ENCODE assay signal across 8 cellular contexts in the genomic region with DNA sequence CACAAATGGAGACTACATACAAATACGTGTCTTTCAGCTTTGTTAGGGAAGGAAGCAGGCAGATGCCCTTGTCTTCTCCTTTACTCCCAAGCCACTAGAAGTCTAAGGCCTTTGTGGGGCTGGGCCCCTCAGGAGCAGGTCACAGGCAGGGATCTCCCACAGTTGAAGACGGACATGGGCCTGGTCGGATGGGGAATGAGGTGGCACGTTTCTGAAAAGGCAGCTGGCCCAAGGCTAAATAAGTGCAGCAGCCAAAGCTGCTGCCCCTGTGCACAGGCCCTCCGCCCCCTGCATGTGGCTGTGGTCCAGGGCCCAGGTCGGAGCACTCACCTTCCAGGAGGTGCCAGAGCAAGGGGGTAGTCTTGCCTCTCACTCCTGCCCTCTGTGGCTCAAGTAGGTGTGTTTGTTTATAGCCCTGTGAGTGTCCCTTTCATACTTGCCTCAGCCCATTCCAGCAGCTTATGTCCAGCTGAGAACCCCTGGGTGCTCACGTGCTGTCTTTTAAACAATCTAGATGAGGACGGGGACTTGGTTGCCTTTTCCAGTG. TPM values are rescaled to one million over a fixed set of nuclear protein-coding genes. Genes with fewer than 3 reads are reported as not detected.
DNase-seq lines count a peak whose midpoint lies in the region; ATAC-seq, FAIRE-seq and TF ChIP-seq lines count a peak whose summit lies in the region.

No MANE protein-coding gene starts in this region.

- H3K4me1 Mint-ChIP-seq in activated CD8-positive, alpha-beta memory T cell treated with anti-CD3 and anti-CD28 coated beads, Interleukin-2, amount 10 ng/mL, durations not matched to agents 7 days and 5 days: peaks cover 51% of the 10 kb centered on the region

- no peak for TF ChIP-seq CTCF in adrenal gland (IDR thresholded peaks at IDR 0.05)
- no peak for TF ChIP-seq CTCF in HepG2 (CRISPR knock-in tag; IDR thresholded peaks at IDR 0.05)
- no peak for TF ChIP-seq CTCF in testis (IDR thresholded peaks at IDR 0.05)

- H3K4me1 ChIP-seq in adrenal gland (replicated peaks in 1 of 2): peaks cover 62 to 82% of the 10 kb centered on the region in 2 donors
- H3K4me1 ChIP-seq in HepG2 (ENCODE audit: insufficient read depth, low read length): peaks cover 87% of the 10 kb centered on the region
- peaks cover 56% of the 10 kb centered on the region for H3K4me1 ChIP-seq in testis

- H3K27me3 Mint-ChIP-seq in activated CD8-positive, alpha-beta memory T cell treated with anti-CD3 and anti-CD28 coated beads, Interleukin-2, amount 10 ng/mL, durations not matched to agents 7 days and 5 days: no peaks in the 10 kb centered on the region

- peak overlapping the region; percentile 97 for H3K27ac Mint-ChIP-seq in activated CD8-positive, alpha-beta memory T cell treated with anti-CD3 and anti-CD28 coated beads, Interleukin-2, amount 10 ng/mL, durations not matched to agents 7 days and 5 days

- POLR2A ChIA-PET in HepG2 (lab: Yijun Ruan, JAX): interaction anchor here (0.6 to 1.8 kb wide), 12 partner anchors 8 to 90 kb away, joined by 3 to 11 read pairs (median 4); partner anchors contain the start of genes MGAT4B and MRNIP
- POLR2A ChIA-PET in HEK293T (lab: Yijun Ruan, JAX): interaction anchor here (0.6 to 1.6 kb wide), 2 partner anchors 11 to 47 kb away, joined by 4 read pairs; no protein-coding TSS in a partner anchor

- BruUV-seq in HepG2 (replicated peaks; lab: Mats Ljungman, UMichigan): no TSS peak

- H3K36me3 Mint-ChIP-seq in activated CD8-positive, alpha-beta memory T cell treated with anti-CD3 and anti-CD28 coated beads, Interleukin-2, amount 10 ng/mL, durations not matched to agents 7 days and 5 days: peaks cover 40% of the 10 kb centered on the region

- H3K36me3 ChIP-seq in adrenal gland (replicated peaks in 1 of 2) (peaks cover 0 to 53% of the 10 kb centered on the region in 2 donors), HepG2 (replicated peaks in 1 of 2; ENCODE audit: control insufficient read depth in 1 of 2, insufficient read depth in 2 of 2, low read length in 2 of 2) (peaks cover 17 to 36% of the 10 kb centered on the region in 2 experiments), testis (ENCODE audit: low read depth, missing control alignments) (no peaks in the 10 kb centered on the region)

- peaks cover 49% of the 10 kb centered on the region for H3K79me2 ChIP-seq in HepG2 (ENCODE audit: insufficient read depth, low read length)

- CTCF ChIA-PET in activated CD8-positive, alpha-beta memory T cell treated with anti-CD3 and anti-CD28 coated beads, Interleukin-2, amount 10 ng/mL, durations not matched to agents 7 days and 5 days (lab: Charles Lee): interaction anchor here (0.7 to 1.5 kb wide), 4 partner anchors 20 to 164 kb away, joined by 3 to 6 read pairs (median 4); partner anchors contain the start of gene LTC4S
- CTCF ChIA-PET in HepG2 (lab: Yijun Ruan, JAX; ENCODE audit: low intra/inter-chr PET ratio, low total read pairs) (no interaction called here), HEK293T (lab: Yijun Ruan, JAX) (interaction anchor here (0.6 kb wide), 1 partner anchor 1337 kb away, joined by 3 read pairs; no protein-coding TSS in a partner anchor)

- H3K27ac ChIP-seq in adrenal gland (peak overlapping the region in 4 of 5 donors; percentile 42 to 100 (median 99)), HepG2 (ENCODE audit: extremely low read length, insufficient read depth, low read length) (peak overlapping the region; percentile 99), testis (peak overlapping the region; percentile 100)

- 9 to 35% (median 28%) methylated on average over 6 to 8 of the region's 8 CpGs for WGBS in adrenal gland, 4 donors
- 64% methylated on average over 7 of the region's 8 CpGs for WGBS in HepG2 (ENCODE audit: low lambda C conversion rate)
- 38 to 43% methylated on average over 5 to 8 of the region's 8 CpGs for WGBS in testis, 2 donors

- TF ChIP-seq POLR2A in adrenal gland (IDR thresholded peaks at IDR 0.05): peak in 1 of 2 donors; percentile 29
- no peak; a peak in 2 of 4 replicates for TF ChIP-seq POLR2A in HepG2 (IDR thresholded peaks at IDR 0.05; ENCODE audit: insufficient read depth in 1 of 2, low read depth in 2 of 2, low read length in 2 of 2)
- TF ChIP-seq POLR2A in testis (IDR thresholded peaks at IDR 0.05): no peak

- TF ChIP-seq EP300 in HepG2 (IDR thresholded peaks at IDR 0.05; ENCODE audit: low read depth in 2 of 2, low read length in 2 of 2) (no peak), HepG2 (CRISPR knock-in tag; IDR thresholded peaks at IDR 0.05; ENCODE audit: borderline replicate concordance) (no peak)

- in situ Hi-C loops in HepG2 (cut with HindIII; ENCODE audit: extremely low pct_ligation_motif_present, low pct_unique_long_range_greater_than_20kb): no loop called here

- H2AFZ ChIP-seq in HepG2 (ENCODE audit: low read length): no peak overlapping the region

- H3K9me3 ChIP-seq in adrenal gland (replicated peaks in 1 of 3) (no peaks in the 10 kb centered on the region), HepG2 (ENCODE audit: low read length) (no peaks in the 10 kb centered on the region), testis (no peaks in the 10 kb centered on the region)

- peak overlapping the region; percentile 92 for H3K4me2 ChIP-seq in HepG2 (ENCODE audit: low read depth, low read length)

- H3K27me3 ChIP-seq in adrenal gland (no peaks in the 10 kb centered on the region), HepG2 (ENCODE audit: control insufficient read depth in 1 of 2, insufficient read depth in 2 of 2, low read length in 2 of 2) (no peaks in the 10 kb centered on the region), testis (no peaks in the 10 kb centered on the region)

- ATAC-seq in activated CD8-positive, alpha-beta memory T cell treated with anti-CD3 and anti-CD28 coated beads, Interleukin-2, amount 10 ng/mL, durations not matched to agents 7 days and 5 days: no peak
- ATAC-seq in HepG2: no peak

- H3K4me3 ChIP-seq in adrenal gland: peak overlapping the region in 3 of 4 donors; percentile 50 to 99 (median 81)
- peak overlapping the region; percentile 97 to 99 (median 99) for H3K4me3 ChIP-seq in HepG2 (replicated peaks in 1 of 3; ENCODE audit: insufficient read depth in 1 of 3, low read depth in 2 of 3, low read length in 3 of 3)
- H3K4me3 ChIP-seq in testis: peak overlapping the region; percentile 99 to 100

- H3K9ac ChIP-seq in HepG2 (ENCODE audit: insufficient read depth, low read depth, low read length): peak overlapping the region; percentile 100

- no peak for DNase-seq in activated CD8-positive, alpha-beta memory T cell treated with anti-CD3 and anti-CD28 coated beads, Interleukin-2, amount 10 ng/mL, durations not matched to agents 7 days and 5 days
- DNase-seq in activated CD8-positive, alpha-beta memory T cell treated with anti-CD3 and anti-CD28 coated beads, Interleukin-2, amount 50 U/mL, for 48 hours: no peak
- peak in 4 of 7 donors; percentile 25 to 40 (median 36) for DNase-seq in adrenal gland
- DNase-seq in HepG2 (ENCODE audit: low spot score): no peak
- no peak for DNase-seq in testis
- no peak for DNase-seq in NCI-H82 (lab: John Stamatoyannopoulos, UW)
- no peak for DNase-seq in MV-4-11 (lab: John Stamatoyannopoulos, UW)
- DNase-seq in HEK293T (ENCODE audit: extremely low spot score): no peak

- H3K4me3 Mint-ChIP-seq in activated CD8-positive, alpha-beta memory T cell treated with anti-CD3 and anti-CD28 coated beads, Interleukin-2, amount 10 ng/mL, durations not matched to agents 7 days and 5 days: peak overlapping the region; percentile 92

- FAIRE-seq in HepG2 (lab: Jason Lieb, UNC): no peak

- no peaks in the 10 kb centered on the region for H3K9me3 Mint-ChIP-seq in activated CD8-positive, alpha-beta memory T cell treated with anti-CD3 and anti-CD28 coated beads, Interleukin-2, amount 10 ng/mL, durations not matched to agents 7 days and 5 days (ENCODE audit: low read depth)

- intact Hi-C loops in adrenal gland (cut with DNase I) (loop anchor here in 1 of 2 donors (10.0 kb wide), 1 partner anchor 82 kb away; the partner anchor contains the start of gene TBC1D9B), HepG2 (cut with micrococcal nuclease; ENCODE audit: unreplicated experiment) (no loop called here), testis (cut with DNase I; ENCODE audit: low total_unique reads) (no loop called here)

- H4K20me1 ChIP-seq in HepG2 (ENCODE audit: insufficient read depth, low read length): peaks cover 51% of the 10 kb centered on the region

- no peak for TF ChIP-seq RAD21 in HepG2 (CRISPR knock-in tag; IDR thresholded peaks at IDR 0.05)

RNA-seq across cellular contexts. Expression of gene SQSTM1, which starts 1.8 kb away (rescaled TPM):
- 100 to 1,000 TPM; 130 to 198 TPM for total RNA-seq in activated CD8-positive, alpha-beta memory T cell treated with anti-CD3 and anti-CD28 coated beads, Interleukin-2, amount 10 ng/mL, durations not matched to agents 7 days and 5 days
- total RNA-seq in adrenal gland: 1,000 to 10,000 TPM in 3 of 8 donors, 100 to 1,000 TPM in 5; 521 to 2,312 (median 919) TPM
- 100 to 1,000 TPM; 258 to 312 (median 292) TPM for polyA plus RNA-seq in adrenal gland
- 160 and 161 TPM in 2 replicates for total RNA-seq in HepG2 (2016; rRNA removed; fragmentation: Illumina TruSeq; extraction: Trizol)
- 45.2 and 49.8 TPM in 2 replicates for total RNA-seq in HepG2 (2016; cell fraction: cytosol; rRNA removed; fragmentation: Illumina TruSeq; extraction: Trizol; ENCODE audit: low read depth)
- total RNA-seq in HepG2 (2016; cell fraction: insoluble cytoplasmic fraction; rRNA removed; fragmentation: Illumina TruSeq; extraction: Trizol): 158 and 162 TPM in 2 replicates
- total RNA-seq in HepG2 (2016; cell fraction: membrane; rRNA removed; fragmentation: Illumina TruSeq; extraction: Trizol): 63.1 and 66.1 TPM in 2 replicates
- 98.3 and 116 TPM in 2 replicates for total RNA-seq in HepG2 (2016; cell fraction: nucleus; rRNA removed; fragmentation: Illumina TruSeq; extraction: Trizol)
- 90.9 and 126 TPM in 2 replicates for polyA plus RNA-seq in HepG2 (2011; rRNA removed)
- polyA plus RNA-seq in HepG2 (2011; cell fraction: cytosol; rRNA removed): 81.2 and 85.2 TPM in 2 replicates
- 240 and 268 TPM in 2 replicates for polyA plus RNA-seq in HepG2 (2011; cell fraction: nucleus; rRNA removed)
- polyA plus RNA-seq in HepG2 (2012): 80.8 and 157 TPM in 2 replicates
- 43.0 and 45.0 TPM in 2 replicates for polyA plus RNA-seq in HepG2 (2016; cell fraction: cytosol; fragmentation: Illumina TruSeq; extraction: Trizol; ENCODE audit: low read depth)
- 179 and 191 TPM in 2 replicates for polyA plus RNA-seq in HepG2 (2016; cell fraction: insoluble cytoplasmic fraction; fragmentation: Illumina TruSeq; extraction: Trizol; ENCODE audit: low read depth)
- polyA plus RNA-seq in HepG2 (2016; cell fraction: membrane; fragmentation: Illumina TruSeq; extraction: Trizol; ENCODE audit: low read depth): 48.5 and 49.4 TPM in 2 replicates
- polyA plus RNA-seq in HepG2 (2016; cell fraction: nucleus; fragmentation: Illumina TruSeq; extraction: Trizol; ENCODE audit: insufficient read depth, low read depth): 190 and 194 TPM in 2 replicates
- polyA minus RNA-seq in HepG2 (2011; rRNA and poly(A)+ RNA removed; ENCODE audit: low replicate concordance): 245 and 268 TPM in 2 replicates
- polyA minus RNA-seq in HepG2 (2011; cell fraction: cytosol; rRNA and poly(A)+ RNA removed): 106 and 114 TPM in 2 replicates
- 238 and 284 TPM in 2 replicates for polyA minus RNA-seq in HepG2 (2011; cell fraction: nucleus; rRNA and poly(A)+ RNA removed)
- 100 to 1,000 TPM; 192 to 255 TPM for total RNA-seq in testis
- 165 TPM for polyA plus RNA-seq in testis (ENCODE audit: insufficient read depth, low read depth, low replicate concordance)

RNA-seq across cellular contexts. Expression of gene MGAT4B, which starts 15.9 kb away (rescaled TPM):
- total RNA-seq in activated CD8-positive, alpha-beta memory T cell treated with anti-CD3 and anti-CD28 coated beads, Interleukin-2, amount 10 ng/mL, durations not matched to agents 7 days and 5 days: 100 to 1,000 TPM; 100 to 116 TPM
- total RNA-seq in adrenal gland: 100 to 1,000 TPM in 7 of 8 donors, 10 to 100 TPM in 1; 93.3 to 242 (median 223) TPM
- polyA plus RNA-seq in adrenal gland: 100 to 1,000 TPM in 2 of 3 donors, 10 to 100 TPM in 1; 80.5 to 192 (median 122) TPM
- 69.2 and 93.5 TPM in 2 replicates for total RNA-seq in HepG2 (2016; rRNA removed; fragmentation: Illumina TruSeq; extraction: Trizol)
- 62.1 and 64.9 TPM in 2 replicates for total RNA-seq in HepG2 (2016; cell fraction: cytosol; rRNA removed; fragmentation: Illumina TruSeq; extraction: Trizol; ENCODE audit: low read depth)
- total RNA-seq in HepG2 (2016; cell fraction: insoluble cytoplasmic fraction; rRNA removed; fragmentation: Illumina TruSeq; extraction: Trizol): 62.4 and 88.8 TPM in 2 replicates
- 158 and 164 TPM in 2 replicates for total RNA-seq in HepG2 (2016; cell fraction: membrane; rRNA removed; fragmentation: Illumina TruSeq; extraction: Trizol)
- 79.6 and 99.8 TPM in 2 replicates for total RNA-seq in HepG2 (2016; cell fraction: nucleus; rRNA removed; fragmentation: Illumina TruSeq; extraction: Trizol)
- polyA plus RNA-seq in HepG2 (2011; rRNA removed): 130 and 170 TPM in 2 replicates
- polyA plus RNA-seq in HepG2 (2011; cell fraction: cytosol; rRNA removed): 134 and 140 TPM in 2 replicates
- 514 and 596 TPM in 2 replicates for polyA plus RNA-seq in HepG2 (2011; cell fraction: nucleus; rRNA removed)
- polyA plus RNA-seq in HepG2 (2012): 117 and 181 TPM in 2 replicates
- polyA plus RNA-seq in HepG2 (2016; cell fraction: cytosol; fragmentation: Illumina TruSeq; extraction: Trizol; ENCODE audit: low read depth): 82.9 and 88.8 TPM in 2 replicates
- 78.6 and 97.2 TPM in 2 replicates for polyA plus RNA-seq in HepG2 (2016; cell fraction: insoluble cytoplasmic fraction; fragmentation: Illumina TruSeq; extraction: Trizol; ENCODE audit: low read depth)
- polyA plus RNA-seq in HepG2 (2016; cell fraction: membrane; fragmentation: Illumina TruSeq; extraction: Trizol; ENCODE audit: low read depth): 156 and 172 TPM in 2 replicates
- polyA plus RNA-seq in HepG2 (2016; cell fraction: nucleus; fragmentation: Illumina TruSeq; extraction: Trizol; ENCODE audit: insufficient read depth, low read depth): 171 and 174 TPM in 2 replicates
- polyA minus RNA-seq in HepG2 (2011; rRNA and poly(A)+ RNA removed; ENCODE audit: low replicate concordance): 166 and 188 TPM in 2 replicates
- 100 and 102 TPM in 2 replicates for polyA minus RNA-seq in HepG2 (2011; cell fraction: cytosol; rRNA and poly(A)+ RNA removed)
- polyA minus RNA-seq in HepG2 (2011; cell fraction: nucleus; rRNA and poly(A)+ RNA removed): 118 and 140 TPM in 2 replicates
- total RNA-seq in testis: 100 to 1,000 TPM; 149 to 152 TPM
- polyA plus RNA-seq in testis (ENCODE audit: insufficient read depth, low read depth, low replicate concordance): 67.9 TPM

RNA-seq across cellular contexts. Expression of gene LTC4S, which starts 28.7 kb away (rescaled TPM):
- total RNA-seq in activated CD8-positive, alpha-beta memory T cell treated with anti-CD3 and anti-CD28 coated beads, Interleukin-2, amount 10 ng/mL, durations not matched to agents 7 days and 5 days: 1 to 10 TPM in 1 of 2 experiments, under 1 TPM in 1; 0.91 to 1.5 TPM
- total RNA-seq in adrenal gland (100 to 1,000 TPM in 1 of 8 donors, 10 to 100 TPM in 7; 10.2 to 205 (median 27.0) TPM), HepG2 (2016; rRNA removed; fragmentation: Illumina TruSeq; extraction: Trizol) (0.35 TPM in 1 of 2 replicates, not detected in the other), testis (10 to 100 TPM in 1 of 2 donors, 1 to 10 TPM in 1; 3.7 to 10.3 TPM)
- polyA plus RNA-seq in adrenal gland (10 to 100 TPM in 2 of 3 donors, not detected in 1; 24.1 to 44.4 TPM), HepG2 (2011; rRNA removed) (not detected in 2 replicates), testis (ENCODE audit: insufficient read depth, low read depth, low replicate concordance) (4.8 TPM)
- total RNA-seq in HepG2 (2016; cell fraction: cytosol; rRNA removed; fragmentation: Illumina TruSeq; extraction: Trizol; ENCODE audit: low read depth): not detected in 2 replicates
- total RNA-seq in HepG2 (2016; cell fraction: insoluble cytoplasmic fraction; rRNA removed; fragmentation: Illumina TruSeq; extraction: Trizol): 0.30 TPM in 1 of 2 replicates, not detected in the other
- not detected in 2 replicates for total RNA-seq in HepG2 (2016; cell fraction: membrane; rRNA removed; fragmentation: Illumina TruSeq; extraction: Trizol)
- total RNA-seq in HepG2 (2016; cell fraction: nucleus; rRNA removed; fragmentation: Illumina TruSeq; extraction: Trizol): 0.56 TPM in 1 of 2 replicates, not detected in the other
- not detected in 2 replicates for polyA plus RNA-seq in HepG2 (2011; cell fraction: cytosol; rRNA removed)
- 0.78 and 0.82 TPM in 2 replicates for polyA plus RNA-seq in HepG2 (2011; cell fraction: nucleus; rRNA removed)
- not detected in 2 replicates for polyA plus RNA-seq in HepG2 (2012)
- polyA plus RNA-seq in HepG2 (2016; cell fraction: cytosol; fragmentation: Illumina TruSeq; extraction: Trizol; ENCODE audit: low read depth): not detected in 2 replicates
- not detected in 2 replicates for polyA plus RNA-seq in HepG2 (2016; cell fraction: insoluble cytoplasmic fraction; fragmentation: Illumina TruSeq; extraction: Trizol; ENCODE audit: low read depth)
- polyA plus RNA-seq in HepG2 (2016; cell fraction: membrane; fragmentation: Illumina TruSeq; extraction: Trizol; ENCODE audit: low read depth): not detected in 2 replicates
- polyA plus RNA-seq in HepG2 (2016; cell fraction: nucleus; fragmentation: Illumina TruSeq; extraction: Trizol; ENCODE audit: insufficient read depth, low read depth): 0.91 and 1.1 TPM in 2 replicates
- 0.44 and 0.47 TPM in 2 replicates for polyA minus RNA-seq in HepG2 (2011; rRNA and poly(A)+ RNA removed; ENCODE audit: low replicate concordance)
- polyA minus RNA-seq in HepG2 (2011; cell fraction: cytosol; rRNA and poly(A)+ RNA removed): not detected in 2 replicates
- not detected in 2 replicates for polyA minus RNA-seq in HepG2 (2011; cell fraction: nucleus; rRNA and poly(A)+ RNA removed)

RNA-seq across cellular contexts. Expression of gene MRNIP, which starts 36.1 kb away (rescaled TPM):
- 10 to 100 TPM; 20.2 to 21.4 TPM for total RNA-seq in activated CD8-positive, alpha-beta memory T cell treated with anti-CD3 and anti-CD28 coated beads, Interleukin-2, amount 10 ng/mL, durations not matched to agents 7 days and 5 days
- 10 to 100 TPM; 14.7 to 46.5 (median 32.2) TPM for total RNA-seq in adrenal gland
- 100 to 1,000 TPM in 2 of 3 donors, 10 to 100 TPM in 1; 12.3 to 129 (median 104) TPM for polyA plus RNA-seq in adrenal gland
- total RNA-seq in HepG2 (2016; rRNA removed; fragmentation: Illumina TruSeq; extraction: Trizol): 11.3 and 15.5 TPM in 2 replicates
- 5.8 and 6.9 TPM in 2 replicates for total RNA-seq in HepG2 (2016; cell fraction: cytosol; rRNA removed; fragmentation: Illumina TruSeq; extraction: Trizol; ENCODE audit: low read depth)
- 9.7 and 18.4 TPM in 2 replicates for total RNA-seq in HepG2 (2016; cell fraction: insoluble cytoplasmic fraction; rRNA removed; fragmentation: Illumina TruSeq; extraction: Trizol)
- total RNA-seq in HepG2 (2016; cell fraction: membrane; rRNA removed; fragmentation: Illumina TruSeq; extraction: Trizol): 4.5 and 5.1 TPM in 2 replicates
- total RNA-seq in HepG2 (2016; cell fraction: nucleus; rRNA removed; fragmentation: Illumina TruSeq; extraction: Trizol): 22.2 and 24.1 TPM in 2 replicates
- 32.6 and 34.1 TPM in 2 replicates for polyA plus RNA-seq in HepG2 (2011; rRNA removed)
- polyA plus RNA-seq in HepG2 (2011; cell fraction: cytosol; rRNA removed): 7.9 and 9.8 TPM in 2 replicates
- 162 and 171 TPM in 2 replicates for polyA plus RNA-seq in HepG2 (2011; cell fraction: nucleus; rRNA removed)
- 19.0 and 22.7 TPM in 2 replicates for polyA plus RNA-seq in HepG2 (2012)
- polyA plus RNA-seq in HepG2 (2016; cell fraction: cytosol; fragmentation: Illumina TruSeq; extraction: Trizol; ENCODE audit: low read depth): 1.4 and 1.7 TPM in 2 replicates
- polyA plus RNA-seq in HepG2 (2016; cell fraction: insoluble cytoplasmic fraction; fragmentation: Illumina TruSeq; extraction: Trizol; ENCODE audit: low read depth): 8.1 and 8.4 TPM in 2 replicates
- 2.1 and 3.0 TPM in 2 replicates for polyA plus RNA-seq in HepG2 (2016; cell fraction: membrane; fragmentation: Illumina TruSeq; extraction: Trizol; ENCODE audit: low read depth)
- 78.5 and 90.7 TPM in 2 replicates for polyA plus RNA-seq in HepG2 (2016; cell fraction: nucleus; fragmentation: Illumina TruSeq; extraction: Trizol; ENCODE audit: insufficient read depth, low read depth)
- polyA minus RNA-seq in HepG2 (2011; rRNA and poly(A)+ RNA removed; ENCODE audit: low replicate concordance): 16.4 and 18.6 TPM in 2 replicates
- polyA minus RNA-seq in HepG2 (2011; cell fraction: cytosol; rRNA and poly(A)+ RNA removed): 2.5 and 4.4 TPM in 2 replicates
- polyA minus RNA-seq in HepG2 (2011; cell fraction: nucleus; rRNA and poly(A)+ RNA removed): 31.4 and 38.0 TPM in 2 replicates
- 10 to 100 TPM; 58.7 to 61.4 TPM for total RNA-seq in testis
- polyA plus RNA-seq in testis (ENCODE audit: insufficient read depth, low read depth, low replicate concordance): 34.9 TPM

Comparison
In these comparisons a context has a peak if more than half of its experiments do, and no peak if none do; other contexts are left out.
1. DNase-seq: peak in adrenal gland (4 of 7); none in activated CD8-positive, alpha-beta memory T cell treated with anti-CD3 and anti-CD28 coated beads, Interleukin-2, amount 10 ng/mL, durations not matched to agents 7 days and 5 days (single experiment), activated CD8-positive, alpha-beta memory T cell treated with anti-CD3 and anti-CD28 coated beads, Interleukin-2, amount 50 U/mL, for 48 hours (single experiment), HepG2 (single experiment), testis (single experiment), NCI-H82 (single experiment), MV-4-11 (single experiment) and HEK293T (single experiment).
2. Peak in every context shown above with its lines, with median percentiles within 50 percentile points of each other: H3K27ac ChIP-seq and H3K4me3 ChIP-seq.